32 cellular contexts compared by ENCODE assay signal in genomic region chr22:26162961-26163360, GRCh38. TPM values are rescaled to one million over a fixed set of nuclear protein-coding genes. Genes with fewer than 3 reads are reported as not detected.
"Had no signal": no experiment of that assay in that cellular context is flagged by ENCODE, and none has a peak within 500 bp of the region (broad histone marks: within the 10 kb centered on the region; RNA-seq: fewer than 3 reads in every experiment).

No MANE protein-coding gene starts in this region.

- H3K4me1 Mint-ChIP-seq: endodermal cell, mesothelial cell of epicardium had no signal

- H3K9me3 Mint-ChIP-seq: dendritic cell treated with granulocyte-macrophage colony-stimulating factor and Interleukin-4, amounts not matched to agents 40 ng/mL and 50 ng/mL, for 4 days; effector memory CD8-positive, alpha-beta T cell; endodermal cell; mesothelial cell of epicardium had no signal

- FAIRE-seq: endometrium, islet of Langerhans, keratinocyte had no signal

- H3K36me3 ChIP-seq: colonic mucosa, esophagus squamous epithelium, gastrocnemius medialis, heart right ventricle, left lung, lower lobe of right lung had no signal

- H3K4me1 ChIP-seq: colonic mucosa, esophagus squamous epithelium, gastrocnemius medialis, heart right ventricle, left lung, lower lobe of right lung had no signal

- ATAC-seq: effector memory CD8-positive, alpha-beta T cell; esophagus mucosa; gastrocnemius medialis; heart right ventricle; left cardiac atrium; left lung; left ventricle myocardium superior; mucosa of descending colon had no signal

- H3K36me3 Mint-ChIP-seq: mesothelial cell of epicardium had no signal

- DNase-seq: colonic mucosa; cortex of kidney; effector CD8-positive, alpha-beta T cell; effector memory CD8-positive, alpha-beta T cell; endodermal cell; erythroblast; esophagus squamous epithelium; foreskin fibroblast; foreskin melanocyte; gastrocnemius medialis; glutamatergic neuron; head of caudate nucleus; heart right ventricle; hippocampal formation; left cardiac atrium; left lung; left ventricle myocardium superior; lower lobe of right lung; mesenchymal stem cell; mucosa of descending colon had no signal

- H3K4me3 Mint-ChIP-seq: dendritic cell treated with granulocyte-macrophage colony-stimulating factor and Interleukin-4, amounts not matched to agents 40 ng/mL and 50 ng/mL, for 4 days; effector memory CD8-positive, alpha-beta T cell; endodermal cell; mesothelial cell of epicardium had no signal

- H3K27ac Mint-ChIP-seq: dendritic cell treated with granulocyte-macrophage colony-stimulating factor and Interleukin-4, amounts not matched to agents 40 ng/mL and 50 ng/mL, for 4 days; effector memory CD8-positive, alpha-beta T cell; endodermal cell; mesothelial cell of epicardium had no signal

- H3K4me3 ChIP-seq: colonic mucosa, esophagus squamous epithelium, gastrocnemius medialis, heart right ventricle, left lung, lower lobe of right lung, mucosa of descending colon had no signal

- H3K27ac ChIP-seq: colonic mucosa, epithelial cell of prostate, esophagus squamous epithelium, gastrocnemius medialis, heart right ventricle, left lung, lower lobe of right lung had no signal

- H3K9me3 ChIP-seq: colonic mucosa, esophagus squamous epithelium, gastrocnemius medialis, left lung, lower lobe of right lung, mucosa of descending colon had no signal

RNA-seq across cellular contexts. Expression of gene SEZ6L, which starts 6.3 kb away (rescaled TPM):
- total RNA-seq: dermis microvascular lymphatic vessel endothelial cell, glomerular endothelial cell, kidney epithelial cell, lung microvascular endothelial cell, mesenteric fat pad had no signal
